ENCODE assay signal across 1 cellular context in genomic region chr2:71136174-71136573, GRCh38.
A peak's percentile ranks its signal among the peaks of the same experiment; 100 is the strongest.
TF ChIP-seq lines count a peak whose summit lies in the region.

No MANE protein-coding gene starts in this region.

TF ChIP-seq in HepG2, 621 proteins besides CTCF, POLR2A, EP300 and RAD21 (continued from another document and continues in another):
- TF ChIP-seq ZNF609 (CRISPR knock-in tag; IDR thresholded peaks at IDR 0.05; ENCODE audit: borderline replicate concordance) (no peak), ZNF30 (CRISPR knock-in tag; IDR thresholded peaks at IDR 0.05) (no peak), ARID3A (IDR thresholded peaks at IDR 0.05; ENCODE audit: low read depth, low read length) (no peak), E2F1 (CRISPR knock-in tag; IDR thresholded peaks at IDR 0.05) (no peak), ATF7-NPFF (CRISPR knock-in tag; IDR thresholded peaks at IDR 0.05; ENCODE audit: low read depth) (no peak), ZBTB44 (CRISPR knock-in tag; IDR thresholded peaks at IDR 0.05) (no peak), ZSCAN5A (CRISPR knock-in tag; IDR thresholded peaks at IDR 0.05; ENCODE audit: borderline replicate concordance) (peak; percentile 36; the same call in 1 of the 2 replicates), ZNF251 (CRISPR knock-in tag; IDR thresholded peaks at IDR 0.05) (no peak), ZNF589 (CRISPR knock-in tag; conservative IDR thresholded peaks at IDR 0.05) (no peak), SIX4 (CRISPR knock-in tag; IDR thresholded peaks at IDR 0.05) (no peak), SNRNP70 (IDR thresholded peaks at IDR 0.05; ENCODE audit: low read depth, low read length) (no peak), MAX (IDR thresholded peaks at IDR 0.05) (no peak), CSRNP1 (CRISPR knock-in tag; IDR thresholded peaks at IDR 0.05) (no peak), THAP8 (CRISPR knock-in tag; IDR thresholded peaks at IDR 0.05; ENCODE audit: borderline replicate concordance) (no peak), GATAD2A (CRISPR knock-in tag; IDR thresholded peaks at IDR 0.05) (0 out of 2 replicates have a peak, but pooled peaks have one; percentile 9), ZNF883 (CRISPR knock-in tag; IDR thresholded peaks at IDR 0.05; ENCODE audit: not compliant biosample characterization) (no peak), ZNF3 (CRISPR knock-in tag; IDR thresholded peaks at IDR 0.05) (no peak), MAZ (IDR thresholded peaks at IDR 0.05; ENCODE audit: borderline replicate concordance, low read depth, low read length) (no peak), MAZ (CRISPR knock-in tag; IDR thresholded peaks at IDR 0.05; ENCODE audit: low read depth) (no peak), CHD4 (IDR thresholded peaks at IDR 0.05; ENCODE audit: borderline replicate concordance, low read length) (peak; percentile 46; the same call in 1 of the 2 replicates), ARID2 (CRISPR knock-in tag; IDR thresholded peaks at IDR 0.05; ENCODE audit: borderline replicate concordance) (no peak), ZBTB4 (CRISPR knock-in tag; IDR thresholded peaks at IDR 0.05; ENCODE audit: borderline replicate concordance) (no peak), YEATS4 (CRISPR knock-in tag; IDR thresholded peaks at IDR 0.05; ENCODE audit: borderline replicate concordance) (no peak), SNAPC2 (CRISPR knock-in tag; IDR thresholded peaks at IDR 0.05) (no peak), ZNF253 (CRISPR knock-in tag; IDR thresholded peaks at IDR 0.05; ENCODE audit: borderline replicate concordance) (no peak), NRL (CRISPR knock-in tag; IDR thresholded peaks at IDR 0.05; ENCODE audit: borderline replicate concordance) (no peak), ZBTB1 (CRISPR knock-in tag; IDR thresholded peaks at IDR 0.05; ENCODE audit: borderline replicate concordance) (no peak), ATF6 (CRISPR knock-in tag; conservative IDR thresholded peaks at IDR 0.05) (no peak), KLF12 (CRISPR knock-in tag; IDR thresholded peaks at IDR 0.05; ENCODE audit: borderline replicate concordance) (no peak)
